10 cellular contexts compared by ENCODE assay signal in the genomic region with DNA sequence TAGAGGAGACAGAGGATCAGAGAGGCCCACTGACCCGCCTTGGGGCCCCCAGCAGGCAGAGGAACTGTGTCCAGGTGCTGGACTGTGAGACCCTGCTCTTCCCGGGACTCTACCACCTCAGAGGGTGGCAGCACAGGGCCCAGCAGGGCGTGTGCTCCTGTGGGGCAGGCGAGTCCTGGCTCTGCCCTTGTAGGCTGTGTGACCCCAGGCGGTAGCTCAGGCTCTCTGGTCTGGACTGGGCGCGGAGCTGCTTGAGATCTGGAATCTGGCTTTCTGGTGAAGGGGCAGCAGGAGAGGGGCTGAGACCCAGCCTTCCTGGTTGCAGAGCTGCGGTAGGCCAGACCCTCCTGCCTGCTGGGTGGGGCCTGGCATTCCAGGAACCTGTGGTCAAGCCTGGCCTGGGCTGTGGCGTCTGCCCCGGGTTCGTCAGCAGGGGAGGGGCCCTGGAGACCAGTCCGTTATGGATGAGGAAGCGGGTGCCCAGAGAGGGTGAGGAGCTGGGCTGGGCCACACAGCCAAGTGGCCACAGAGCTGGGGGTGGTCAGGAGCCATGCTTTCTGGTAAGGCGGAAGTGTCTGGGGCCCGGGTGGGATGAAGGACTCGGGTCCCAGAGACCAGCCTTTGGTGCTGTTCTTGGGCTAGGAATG. TPM values are rescaled to one million over a fixed set of nuclear protein-coding genes. Genes with fewer than 3 reads are reported as not detected.
DNase-seq lines count a peak whose midpoint lies in the region; ATAC-seq and TF ChIP-seq lines count a peak whose summit lies in the region.
"Had no signal": no experiment of that assay in that cellular context is flagged by ENCODE, and none has a peak within 500 bp of the region (broad histone marks: within the 10 kb centered on the region; RNA-seq: fewer than 3 reads in every experiment).

No MANE protein-coding gene starts in this region.

- no peaks in the 10 kb centered on the region for H3K9me3 ChIP-seq in esophagus muscularis mucosa

- no peak for TF ChIP-seq POLR2A in esophagus muscularis mucosa (IDR thresholded peaks at IDR 0.05; ENCODE audit: low read depth)

- H3K4me1 ChIP-seq in esophagus muscularis mucosa: peaks cover 83 to 96% (median 95%) of the 10 kb centered on the region in 4 donors

- H3K36me3 ChIP-seq in esophagus muscularis mucosa: no peaks in the 10 kb centered on the region

- no peak for TF ChIP-seq EP300 in esophagus muscularis mucosa (IDR thresholded peaks at IDR 0.05)

- DNase-seq in A172 (ENCODE audit: low spot score) (peak; percentile 75), RWPE1 (ENCODE audit: low spot score) (peak; percentile 68), esophagus muscularis mucosa (ENCODE audit: extremely low spot score) (no peak), myocyte (ENCODE audit: low read depth) (peak; percentile 48), foreskin fibroblast (no peak), NCI-H2227 (lab: John Stamatoyannopoulos, UW; ENCODE audit: unreplicated experiment) (no peak), NCI-H2081 (lab: John Stamatoyannopoulos, UW) (no peak)
- DNase-seq: activated CD8-positive, alpha-beta memory T cell treated with anti-CD3 and anti-CD28 coated beads, Interleukin-2, amount 50 U/mL, for 48 hours; NCI-H1436 treated with DMSO at 0.1 percent for 48 hours had no signal

- H3K4me3 ChIP-seq in esophagus muscularis mucosa: peak overlapping the region in 1 of 4 donors; percentile 5
- H3K4me3 ChIP-seq in foreskin fibroblast (ENCODE audit: low read depth in 1 of 2, low read length in 2 of 2): no peak overlapping the region

- intact Hi-C loops in esophagus muscularis mucosa (cut with DNase I): loop anchor here (5.0 kb wide), 1 partner anchor 65 kb away; no protein-coding TSS in a partner anchor

- no peaks in the 10 kb centered on the region for H3K27me3 ChIP-seq in esophagus muscularis mucosa

- POLR2A ChIA-PET in RWPE1 (lab: Yijun Ruan, JAX; ENCODE audit: low non-redundant PET): interaction anchor here (1.1 kb wide), 1 partner anchor 48 kb away, joined by 6 read pairs; no protein-coding TSS in a partner anchor

- CTCF ChIA-PET in RWPE1 (lab: Yijun Ruan, JAX): interaction anchor here (0.5 to 1.3 kb wide), 4 partner anchors 22 to 1351 kb away, joined by 3 read pairs; no protein-coding TSS in a partner anchor

- no peak for ATAC-seq in HG03175 (IDR thresholded peaks at IDR 0.05; ENCODE audit: unreplicated experiment)

- 56% methylated on average over 7 of the region's 16 CpGs for WGBS in esophagus muscularis mucosa

- TF ChIP-seq CTCF in RWPE1 (conservative IDR thresholded peaks at IDR 0.05; ENCODE audit: low read depth): no peak
- TF ChIP-seq CTCF in esophagus muscularis mucosa (IDR thresholded peaks at IDR 0.05): no peak
- TF ChIP-seq CTCF in foreskin fibroblast (IDR thresholded peaks at IDR 0.05; ENCODE audit: low read depth, low read length): no peak

- peak overlapping the region; percentile 99 for H3K27ac ChIP-seq in RWPE1
- H3K27ac ChIP-seq in esophagus muscularis mucosa (replicated peaks in 1 of 4): peak overlapping the region; percentile 89 to 97 (median 94)

RNA-seq across cellular contexts. Expression of a gene that starts 46.5 kb away (rescaled TPM):
- total RNA-seq in A172 (2014; rRNA removed; shearing (Covaris generic)): 12.8 and 17.2 TPM in 2 replicates
- total RNA-seq in esophagus muscularis mucosa: 10 to 100 TPM; 46.4 to 81.0 (median 63.7) TPM
- total RNA-seq in myocyte: 20.5 and 25.4 TPM in 2 replicates
- 20.8 TPM for polyA plus RNA-seq in myocyte (2012)

Comparison
In these comparisons a context has a peak if more than half of its experiments do, and no peak if none do; other contexts are left out.
1. DNase-seq: peak in A172 (single experiment), RWPE1 (single experiment) and myocyte (single experiment); none in esophagus muscularis mucosa (single experiment), foreskin fibroblast (0 of 2), NCI-H2227 (single experiment) and NCI-H2081 (0 of 2).